Comparison of ENCODE assay signal across 8 cellular contexts in genomic region chr12:22543246-22544037, GRCh38. TPM values are rescaled to one million over a fixed set of nuclear protein-coding genes. Genes with fewer than 3 reads are reported as not detected.
DNase-seq lines count a peak whose midpoint lies in the region; TF ChIP-seq lines count a peak whose summit lies in the region.

No MANE protein-coding gene starts in this region.

- TF ChIP-seq POLR2A in spleen (IDR thresholded peaks at IDR 0.05), result no peak

- TF ChIP-seq CTCF in GM06990 (IDR thresholded peaks at IDR 0.05; ENCODE audit: insufficient read depth, low read length, poor library complexity, severe bottlenecking) (no peak), brain microvascular endothelial cell (IDR thresholded peaks at IDR 0.05; ENCODE audit: low read depth, low read length, missing control alignments) (no peak), spleen (IDR thresholded peaks at IDR 0.05 in 8 of 11, conservative IDR thresholded peaks at IDR 0.05 in 3 of 11) (no peak)

- H3K9me3 ChIP-seq in spleen, result no peaks in the 10 kb centered on the region

- H3K27ac ChIP-seq in brain microvascular endothelial cell (peak overlapping the region; percentile 87), spleen (peak overlapping the region; percentile 87 to 98 (median 96))

- DNase-seq in GM06990 (ENCODE audit: extremely low read depth, insufficient read length) (peak; percentile 76), H4 (ENCODE audit: low spot score) (peak; percentile 7), LoVo (ENCODE audit: low spot score) (peak; percentile 48), T-helper 9 cell (peak; percentile 21), brain microvascular endothelial cell (no peak), inferior parietal cortex (ENCODE audit: extremely low spot score) (peak; percentile 45), spleen (peak; percentile 93), amniotic stem cell (lab: John Stamatoyannopoulos, UW) (no peak)

- H3K4me1 ChIP-seq in spleen, result peaks cover 23 to 61% (median 47%) of the 10 kb centered on the region in 6 donors

- no peaks in the 10 kb centered on the region for H3K27me3 ChIP-seq in GM06990 (replicated peaks; ENCODE audit: control insufficient read depth, insufficient read depth, low read length)
- H3K27me3 ChIP-seq in brain microvascular endothelial cell (replicated peaks), result no peaks in the 10 kb centered on the region
- no peaks in the 10 kb centered on the region for H3K27me3 ChIP-seq in spleen (replicated peaks in 1 of 7)

- peak overlapping the region; percentile 80 for H3K4me3 ChIP-seq in GM06990 (replicated peaks; ENCODE audit: low read depth, low read length)
- H3K4me3 ChIP-seq in brain microvascular endothelial cell (ENCODE audit: low read depth, low read length), result peak overlapping the region; percentile 94
- H3K4me3 ChIP-seq in spleen, result peak overlapping the region; percentile 57 to 98 (median 82)

- WGBS in spleen, 5 donors, result 5 to 8% (median 6%) methylated on average over 24 to 28 of the region's 28 CpGs

- in situ Hi-C loops in brain microvascular endothelial cell (cut with HindIII; ENCODE audit: low pct_ligation_motif_present, low sequenced_read_pairs), result no loop called here

- H3K36me3 ChIP-seq in GM06990 (ENCODE audit: control insufficient read depth, insufficient read depth, low read length), result no peaks in the 10 kb centered on the region
- H3K36me3 ChIP-seq in brain microvascular endothelial cell (replicated peaks), result no peaks in the 10 kb centered on the region
- H3K36me3 ChIP-seq in spleen, result peaks cover 0 to 4% (median 0%) of the 10 kb centered on the region in 6 donors

- intact Hi-C loops in spleen (cut with DNase I; ENCODE audit: low total_unique reads), result loop anchor here (5.0 kb wide), 1 partner anchor 84 kb away; the partner anchor contains the start of gene ETNK1

RNA-seq across cellular contexts. Expression of gene C2CD5, which starts 0.9 kb away (rescaled TPM):
- 4.7 and 5.4 TPM in 2 replicates for total RNA-seq in H4 (2014; rRNA removed; shearing (Covaris generic))
- total RNA-seq in spleen, result 10 to 100 TPM; 35.5 to 76.3 (median 57.5) TPM
- 10 to 100 TPM; 21.2 to 23.9 (median 23.7) TPM for polyA plus RNA-seq in spleen

Comparison
In these comparisons a context has a peak if more than half of its experiments do, and no peak if none do; other contexts are left out.
1. DNase-seq: peak in GM06990 (single experiment), H4 (single experiment), LoVo (single experiment), T-helper 9 cell (single experiment), inferior parietal cortex (single experiment) and spleen (single experiment); none in brain microvascular endothelial cell (single experiment) and amniotic stem cell (single experiment).
2. Peak in every context shown above with its lines, with median percentiles within 50 percentile points of each other: H3K4me3 ChIP-seq.